In genomic region chr5:18037718-18038117, GRCh38 we compare ENCODE assay signal across 37 cellular contexts.
"Had no signal": no experiment of that assay in that cellular context is flagged by ENCODE, and none has a peak within 500 bp of the region (broad histone marks: within the 10 kb centered on the region; RNA-seq: fewer than 3 reads in every experiment).

No MANE protein-coding gene starts in this region.

- H3K27me3 Mint-ChIP-seq: activated B cell treated with CpG ODN at 0.5 μM for 24 hours; activated CD4-positive, alpha-beta memory T cell treated with anti-CD3 and anti-CD28 coated beads for 36 hours; activated CD4-positive, alpha-beta T cell treated with anti-CD3 and anti-CD28 coated beads, Interleukin-2, amount 10 ng/mL, durations not matched to agents 24 days and 14 days; activated CD8-positive, alpha-beta T cell treated with anti-CD3 and anti-CD28 coated beads for 36 hours; activated naive CD8-positive, alpha-beta T cell treated with anti-CD3 and anti-CD28 coated beads for 36 hours; activated T-helper 17 cell treated with anti-CD3 and anti-CD28 coated beads, Interleukin-2, amount 50 U/mL, for 72 hours had no signal

- H3K4me1 ChIP-seq: adrenal gland, body of pancreas, breast epithelium had no signal

- DNase-seq: activated B cell treated with CpG ODN at 0.5 μM for 24 hours; activated CD4-positive, alpha-beta memory T cell treated with anti-CD3 and anti-CD28 coated beads for 36 hours; activated CD4-positive, alpha-beta T cell treated with anti-CD3 and anti-CD28 coated beads for 4 hours; activated CD4-positive, alpha-beta T cell treated with anti-CD3 and anti-CD28 coated beads, Interleukin-2, amount 10 ng/mL, durations not matched to agents 24 days and 14 days; activated CD4-positive, alpha-beta T cell treated with anti-CD3 and anti-CD28 coated beads, Interleukin-2, amount 50 U/mL, for 1 hour; activated CD4-positive, alpha-beta T cell treated with anti-CD3 and anti-CD28 coated beads, Interleukin-2, amount 50 U/mL, for 4 hours; activated CD4-positive, CD25-positive, alpha-beta regulatory T cell treated with anti-CD3 and anti-CD28 coated beads, Interleukin-2, amount 50 U/mL, for 72 hours; activated CD8-positive, alpha-beta memory T cell treated with anti-CD3 and anti-CD28 coated beads, Interleukin-2, amount 50 U/mL, for 4 hours; activated CD8-positive, alpha-beta T cell treated with anti-CD3 and anti-CD28 coated beads for 36 hours; activated effector memory CD4-positive, alpha-beta T cell treated with anti-CD3 and anti-CD28 coated beads, Interleukin-2, amount 50 U/mL, for 16 hours; activated gamma-delta T cell treated with Interleukin-2 at 50 U/mL for 16 hours; activated naive CD4-positive, alpha-beta T cell; activated naive CD4-positive, alpha-beta T cell treated with anti-CD3 and anti-CD28 coated beads for 36 hours; activated naive CD4-positive, alpha-beta T cell treated with anti-CD3 and anti-CD28 coated beads, Interleukin-2, amount 50 U/mL, for 16 hours; activated naive CD8-positive, alpha-beta T cell treated with anti-CD3 and anti-CD28 coated beads for 36 hours; activated T-cell treated with anti-CD3 and anti-CD28 coated beads for 4 hours; activated T-cell treated with anti-CD3 and anti-CD28 coated beads, Interleukin-2, amount 50 U/mL, for 1 hour; activated T-cell treated with anti-CD3 and anti-CD28 coated beads, Interleukin-2, amount 50 U/mL, for 4 hours; activated T-cell treated with anti-CD3 and anti-CD28 coated beads, Interleukin-2, amount 50 U/mL, for 72 hours; adrenal gland; amniotic stem cell; anterior cingulate cortex; body of pancreas; brain microvascular endothelial cell; central memory CD4-positive, alpha-beta T cell; T-helper 1 cell; T-helper 2 cell; T-helper 9 cell had no signal

- H3K27me3 ChIP-seq: adrenal gland, body of pancreas, brain microvascular endothelial cell, breast epithelium had no signal

- H3K27ac ChIP-seq: adrenal gland, body of pancreas, brain microvascular endothelial cell, breast epithelium, VCaP had no signal

- FAIRE-seq: astrocyte, TTC549 had no signal

- H3K9me3 ChIP-seq: adrenal gland, body of pancreas, breast epithelium had no signal

- H3K27ac Mint-ChIP-seq: activated B cell treated with CpG ODN at 0.5 μM for 24 hours; activated CD4-positive, alpha-beta memory T cell treated with anti-CD3 and anti-CD28 coated beads for 36 hours; activated CD4-positive, alpha-beta T cell treated with anti-CD3 and anti-CD28 coated beads, Interleukin-2, amount 10 ng/mL, durations not matched to agents 24 days and 14 days; activated CD8-positive, alpha-beta T cell treated with anti-CD3 and anti-CD28 coated beads for 36 hours; activated naive CD4-positive, alpha-beta T cell treated with anti-CD3 and anti-CD28 coated beads for 36 hours; activated naive CD4-positive, alpha-beta T cell treated with anti-CD3 and anti-CD28 coated beads, Interleukin-2, amount 50 U/mL, for 72 hours; activated naive CD8-positive, alpha-beta T cell treated with anti-CD3 and anti-CD28 coated beads for 36 hours; activated T-cell treated with anti-CD3 and anti-CD28 coated beads, Interleukin-2, amount 50 U/mL, for 72 hours; activated T-helper 1 cell treated with anti-CD3 and anti-CD28 coated beads, Interleukin-12 subunit alpha, Interleukin-12 subunit beta, Interleukin-2, Interleukin-4 antibody, amounts not matched to agents 30 ng/mL and 10 ng/mL and 1 ng/mL, durations not matched to agents 14 hours and 24 hours and 36 hours; activated T-helper 17 cell treated with anti-CD3 and anti-CD28 coated beads, Interleukin-2, amount 50 U/mL, for 72 hours; T-helper 1 cell treated with Interleukin-12 subunit alpha and Interleukin-12 subunit beta and Interleukin-4 antibody, amounts not matched to agents 30 μg/mL and 1 μg/mL, for 36 hours; T-helper 2 cell treated with Interferon-gamma antibody and Interleukin-4, amounts not matched to agents 5 μg/mL and 100 μg/mL, for 36 hours had no signal

- ATAC-seq: activated CD8-positive, alpha-beta T cell treated with anti-CD3 and anti-CD28 coated beads for 36 hours; activated naive CD4-positive, alpha-beta T cell treated with anti-CD3 and anti-CD28 coated beads, Interleukin-2, amount 50 U/mL, for 72 hours; activated T-cell treated with anti-CD3 and anti-CD28 coated beads, Interleukin-2, amount 50 U/mL, for 4 hours; activated T-cell treated with anti-CD3 and anti-CD28 coated beads, Interleukin-2, amount 50 U/mL, for 72 hours; activated T-helper 17 cell treated with anti-CD3 and anti-CD28 coated beads, Interleukin-2, amount 50 U/mL, for 72 hours; body of pancreas had no signal

- H3K36me3 Mint-ChIP-seq: activated CD4-positive, alpha-beta memory T cell treated with anti-CD3 and anti-CD28 coated beads for 36 hours; activated naive CD4-positive, alpha-beta T cell treated with anti-CD3 and anti-CD28 coated beads, Interleukin-2, amount 50 U/mL, for 72 hours; activated naive CD8-positive, alpha-beta T cell treated with anti-CD3 and anti-CD28 coated beads for 36 hours had no signal

- H3K36me3 ChIP-seq: adrenal gland, brain microvascular endothelial cell, breast epithelium had no signal

- H3K4me3 Mint-ChIP-seq: activated B cell treated with CpG ODN at 0.5 μM for 24 hours; activated CD4-positive, alpha-beta memory T cell treated with anti-CD3 and anti-CD28 coated beads for 36 hours; activated CD4-positive, alpha-beta T cell treated with anti-CD3 and anti-CD28 coated beads, Interleukin-2, amount 10 ng/mL, durations not matched to agents 24 days and 14 days; activated CD8-positive, alpha-beta T cell treated with anti-CD3 and anti-CD28 coated beads for 36 hours; activated naive CD4-positive, alpha-beta T cell treated with anti-CD3 and anti-CD28 coated beads for 36 hours; activated naive CD8-positive, alpha-beta T cell treated with anti-CD3 and anti-CD28 coated beads for 36 hours; activated T-cell treated with anti-CD3 and anti-CD28 coated beads, Interleukin-2, amount 50 U/mL, for 4 hours; activated T-cell treated with anti-CD3 and anti-CD28 coated beads, Interleukin-2, amount 50 U/mL, for 72 hours; activated T-helper 1 cell treated with anti-CD3 and anti-CD28 coated beads, Interleukin-12 subunit alpha, Interleukin-12 subunit beta, Interleukin-2, Interleukin-4 antibody, amounts not matched to agents 30 ng/mL and 10 ng/mL and 1 ng/mL, durations not matched to agents 14 hours and 24 hours and 36 hours; activated T-helper 17 cell treated with anti-CD3 and anti-CD28 coated beads, Interleukin-2, amount 50 U/mL, for 72 hours; T-helper 1 cell treated with Interleukin-12 subunit alpha and Interleukin-12 subunit beta and Interleukin-4 antibody, amounts not matched to agents 30 μg/mL and 1 μg/mL, for 36 hours; T-helper 2 cell treated with Interferon-gamma antibody and Interleukin-4, amounts not matched to agents 5 μg/mL and 100 μg/mL, for 36 hours had no signal

- H3K9me3 Mint-ChIP-seq: activated B cell treated with CpG ODN at 0.5 μM for 24 hours; activated T-helper 17 cell treated with anti-CD3 and anti-CD28 coated beads, Interleukin-2, amount 50 U/mL, for 72 hours had no signal

- H3K4me1 Mint-ChIP-seq: activated CD4-positive, alpha-beta T cell treated with anti-CD3 and anti-CD28 coated beads, Interleukin-2, amount 10 ng/mL, durations not matched to agents 24 days and 14 days; activated naive CD8-positive, alpha-beta T cell treated with anti-CD3 and anti-CD28 coated beads for 36 hours; activated T-helper 17 cell treated with anti-CD3 and anti-CD28 coated beads, Interleukin-2, amount 50 U/mL, for 72 hours had no signal

- H3K4me3 ChIP-seq: adrenal gland, body of pancreas, breast epithelium had no signal
